12 cellular contexts compared by ENCODE assay signal in genomic region chr1:201707027-201707426, GRCh38.
DNase-seq lines count a peak whose midpoint lies in the region; FAIRE-seq and TF ChIP-seq lines count a peak whose summit lies in the region.
"Had no signal": no experiment of that assay in that cellular context is flagged by ENCODE, and none has a peak within 500 bp of the region (broad histone marks: within the 10 kb centered on the region; RNA-seq: fewer than 3 reads in every experiment).

No MANE protein-coding gene starts in this region.

- TF ChIP-seq POLR2A in sigmoid colon (IDR thresholded peaks at IDR 0.05) (no peak), GM12891 (IDR thresholded peaks at IDR 0.05; ENCODE audit: low read depth, low read length) (no peak)

- peak overlapping the region in 43 of 59 donors; percentile 1 to 100 (median 98) for H3K27ac ChIP-seq in dorsolateral prefrontal cortex
- no peak overlapping the region for H3K27ac ChIP-seq in sigmoid colon
- H3K27ac ChIP-seq: HL-60 had no signal

- H3K36me3 ChIP-seq in Loucy (ENCODE audit: insufficient read depth, low read length) (no peaks in the 10 kb centered on the region), sigmoid colon (no peaks in the 10 kb centered on the region)
- H3K36me3 ChIP-seq: BE2C had no signal

- H3K4me1 ChIP-seq in Loucy (ENCODE audit: insufficient read depth, low read length, poor library complexity, severe bottlenecking) (peaks cover 6% of the 10 kb centered on the region), sigmoid colon (peaks cover 0 to 66% (median 54%) of the 10 kb centered on the region in 4 donors)

- H3K9me2 ChIP-seq in Loucy (replicated peaks; ENCODE audit: low read depth, low read length): no peaks in the 10 kb centered on the region

- DNase-seq in dorsolateral prefrontal cortex (no peak), sigmoid colon (peak; percentile 56), DMS79 treated with DMSO at 0.1 percent for 48 hours (lab: John Stamatoyannopoulos, UW) (no peak), GM12891 (ENCODE audit: insufficient read length, low spot score) (no peak), T-helper 2 cell (no peak)
- DNase-seq: BE2C, DMS53 had no signal

- no peak overlapping the region for H3K4me3 ChIP-seq in Loucy (ENCODE audit: low read length, poor library complexity, severe bottlenecking)
- no peak overlapping the region for H3K4me3 ChIP-seq in dorsolateral prefrontal cortex
- H3K4me3 ChIP-seq in sigmoid colon: no peak overlapping the region
- H3K4me3 ChIP-seq: A549 had no signal

- no peak overlapping the region for H3K9ac ChIP-seq in Loucy (ENCODE audit: low read depth, low read length, poor library complexity, severe bottlenecking)

- H3K27me3 ChIP-seq in Loucy (ENCODE audit: insufficient read depth, low read length, poor library complexity, severe bottlenecking) (no peaks in the 10 kb centered on the region), dorsolateral prefrontal cortex (no peaks in the 10 kb centered on the region), sigmoid colon (no peaks in the 10 kb centered on the region)
- H3K27me3 ChIP-seq: BE2C had no signal

- TF ChIP-seq CTCF in Loucy (conservative IDR thresholded peaks at IDR 0.05; ENCODE audit: low read length) (no peak), dorsolateral prefrontal cortex (IDR thresholded peaks at IDR 0.05 in 54 of 56, conservative IDR thresholded peaks at IDR 0.05 in 2 of 56; ENCODE audit: low read depth in 1 of 56, partially characterized antibody in 56 of 56) (no peak), sigmoid colon (IDR thresholded peaks at IDR 0.05) (no peak)

- no peaks in the 10 kb centered on the region for H3K79me2 ChIP-seq in Loucy (ENCODE audit: insufficient read depth, low read length)

- intact Hi-C loops in dorsolateral prefrontal cortex (cut with DNase I) (loop anchor here in 1 of 2 donors (5.0 kb wide), 1 partner anchor 225 kb away; no protein-coding TSS in a partner anchor), sigmoid colon (cut with DNase I) (loop anchor here (10.0 kb wide), 1 partner anchor 278 kb away; the partner anchor contains the start of gene RNPEP)

- H3K9me3 ChIP-seq in Loucy (ENCODE audit: insufficient read depth, low read depth, low read length) (no peaks in the 10 kb centered on the region), sigmoid colon (no peaks in the 10 kb centered on the region)
- H3K9me3 ChIP-seq: A549, BE2C had no signal

- no peaks in the 10 kb centered on the region for H4K20me1 ChIP-seq in Loucy (ENCODE audit: insufficient read depth, low read length, poor library complexity, severe bottlenecking)

- no peak overlapping the region for H3K4me2 ChIP-seq in Loucy (ENCODE audit: low read depth, low read length, poor library complexity, severe bottlenecking)
- H3K4me2 ChIP-seq: A549 had no signal

- TF ChIP-seq EP300 in sigmoid colon (IDR thresholded peaks at IDR 0.05): no peak

- WGBS in sigmoid colon, 2 donors: 72 to 90% methylated on average over 7 of the region's 7 CpGs

- FAIRE-seq in GM12891 (lab: Jason Lieb, UNC): no peak
- FAIRE-seq: A549, GM18507, H54 had no signal

- no peaks in the 10 kb centered on the region for H3F3A ChIP-seq in Loucy (ENCODE audit: low read depth)

- peak overlapping the region; percentile 23; the same call in 1 of the 2 replicates for H2AFZ ChIP-seq in Loucy (ENCODE audit: low read length)

TF ChIP-seq in GM12891, 5 proteins besides CTCF, POLR2A, EP300 and RAD21:
- TF ChIP-seq TAF1 (IDR thresholded peaks at IDR 0.05; ENCODE audit: low read depth, low read length) (no peak), PAX5 (IDR thresholded peaks at IDR 0.05; ENCODE audit: insufficient read depth, low read length, severe bottlenecking) (no peak), POLR2AphosphoS5 (IDR thresholded peaks at IDR 0.05; ENCODE audit: low read depth, low read length) (no peak), SPI1 (IDR thresholded peaks at IDR 0.05; ENCODE audit: low read depth, low read length) (no peak), POU2F2 (IDR thresholded peaks at IDR 0.05; ENCODE audit: low read depth, low read length) (no peak)
TF ChIP-seq in GM12891: peak in this region for 0.

Comparison
In these comparisons a context has a peak if more than half of its experiments do, and no peak if none do; other contexts are left out.
1. H3K27ac ChIP-seq: peak in dorsolateral prefrontal cortex (43 of 59); none in sigmoid colon (0 of 4).